ENCODE assay signal across 25 cellular contexts in the genomic region with DNA sequence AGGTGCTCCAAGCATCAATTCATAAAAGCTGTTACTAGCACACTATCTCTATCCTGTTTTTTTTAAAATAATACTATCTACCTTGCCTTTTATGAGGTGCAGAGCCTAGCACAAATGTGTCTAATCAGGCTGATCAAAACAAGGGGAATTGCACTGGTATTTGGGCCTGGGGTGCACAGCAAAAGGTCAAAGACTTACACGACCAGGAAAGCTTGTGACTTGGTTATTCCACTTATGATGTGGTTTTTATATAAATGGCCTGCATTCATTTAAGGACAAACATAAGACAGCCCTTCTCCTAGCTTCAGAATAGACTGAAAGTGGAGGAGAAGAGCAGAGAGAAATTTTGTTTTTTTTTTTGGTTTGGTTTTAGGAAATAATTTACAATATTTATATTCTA.
"Had no signal": no experiment of that assay in that cellular context is flagged by ENCODE, and none has a peak within 500 bp of the region (broad histone marks: within the 10 kb centered on the region; RNA-seq: fewer than 3 reads in every experiment).

No MANE protein-coding gene starts in this region.

- H3K36me3 ChIP-seq: ascending aorta, breast epithelium, cardiac muscle cell, colonic mucosa, esophagus squamous epithelium had no signal

- DNase-seq: activated CD4-positive, alpha-beta memory T cell treated with anti-CD3 and anti-CD28 coated beads for 36 hours; activated CD4-positive, alpha-beta T cell treated with anti-CD3 and anti-CD28 coated beads for 36 hours; activated CD4-positive, alpha-beta T cell treated with anti-CD3 and anti-CD28 coated beads, Interleukin-2, amount 10 ng/mL, durations not matched to agents 24 days and 14 days; activated CD4-positive, CD25-positive, alpha-beta regulatory T cell; activated CD4-positive, CD25-positive, alpha-beta regulatory T cell treated with anti-CD3 and anti-CD28 coated beads, Interleukin-2, amount 50 U/mL, for 72 hours; activated CD8-positive, alpha-beta memory T cell treated with anti-CD3 and anti-CD28 coated beads, Interleukin-2, amount 10 ng/mL, durations not matched to agents 7 days and 5 days; activated CD8-positive, alpha-beta memory T cell treated with anti-CD3 and anti-CD28 coated beads, Interleukin-2, amount 50 U/mL, for 4 hours; activated CD8-positive, alpha-beta T cell treated with anti-CD3 and anti-CD28 coated beads, Interleukin-2, amount 10 ng/mL, durations not matched to agents 7 days and 5 days; activated effector memory CD4-positive, alpha-beta T cell treated with anti-CD3 and anti-CD28 coated beads, Interleukin-2, amount 50 U/mL, for 16 hours; activated naive CD4-positive, alpha-beta T cell treated with anti-CD3 and anti-CD28 coated beads for 36 hours; activated naive CD8-positive, alpha-beta T cell treated with anti-CD3 and anti-CD28 coated beads for 36 hours; activated T-cell treated with anti-CD3 and anti-CD28 coated beads, Interleukin-2, amount 50 U/mL, for 1 hour; activated T-cell treated with anti-CD3 and anti-CD28 coated beads, Interleukin-2, amount 50 U/mL, for 48 hours; central memory CD4-positive, alpha-beta T cell; cerebellar nuclear complex; colonic mucosa; effector CD8-positive, alpha-beta T cell; esophagus squamous epithelium; head of caudate nucleus; hippocampal formation; T1000 had no signal

- H3K27ac ChIP-seq: ascending aorta, cardiac muscle cell, colonic mucosa, epithelial cell of prostate, esophagus squamous epithelium had no signal

- H3K27me3 ChIP-seq: ascending aorta, breast epithelium, cardiac muscle cell, colonic mucosa had no signal

- H3K4me3 ChIP-seq: ascending aorta, breast epithelium, cardiac muscle cell, colonic mucosa, esophagus squamous epithelium had no signal

- H3K4me1 ChIP-seq: ascending aorta, breast epithelium, colonic mucosa had no signal

- H3K9me3 ChIP-seq: colonic mucosa had no signal
